In genomic region chr3:12375572-12375971, GRCh38 we compare ENCODE assay signal across 2 cellular contexts.
TF ChIP-seq lines count a peak whose summit lies in the region.

No MANE protein-coding gene starts in this region.

TF ChIP-seq in IMR-90, 13 proteins besides CTCF, POLR2A, EP300 and RAD21 (continued from another document):
- no peak for TF ChIP-seq CEBPB (IDR thresholded peaks at IDR 0.05; ENCODE audit: low read depth, low read length)
- TF ChIP-seq, protein P1, sequence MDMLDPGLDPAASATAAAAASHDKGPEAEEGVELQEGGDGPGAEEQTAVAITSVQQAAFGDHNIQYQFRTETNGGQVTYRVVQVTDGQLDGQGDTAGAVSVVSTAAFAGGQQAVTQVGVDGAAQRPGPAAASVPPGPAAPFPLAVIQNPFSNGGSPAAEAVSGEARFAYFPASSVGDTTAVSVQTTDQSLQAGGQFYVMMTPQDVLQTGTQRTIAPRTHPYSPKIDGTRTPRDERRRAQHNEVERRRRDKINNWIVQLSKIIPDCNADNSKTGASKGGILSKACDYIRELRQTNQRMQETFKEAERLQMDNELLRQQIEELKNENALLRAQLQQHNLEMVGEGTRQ (IDR thresholded peaks at IDR 0.05; ENCODE audit: low read depth, low read length), result no peak
- TF ChIP-seq MXI1 (IDR thresholded peaks at IDR 0.05; ENCODE audit: borderline replicate concordance, low read depth, low read length), result no peak
TF ChIP-seq in IMR-90: peak in this region for 0.

TF ChIP-seq in GM12878, 131 proteins besides CTCF, POLR2A, EP300 and RAD21:
- TF ChIP-seq PKNOX1 (IDR thresholded peaks at IDR 0.05), result no peak
- no peak for TF ChIP-seq JUND (IDR thresholded peaks at IDR 0.05; ENCODE audit: low read depth, low read length)
- TF ChIP-seq NFXL1 (IDR thresholded peaks at IDR 0.05; ENCODE audit: borderline replicate concordance), result no peak
- TF ChIP-seq KLF5 (IDR thresholded peaks at IDR 0.05; ENCODE audit: partially characterized antibody), result no peak
- no peak for TF ChIP-seq ASH2L (IDR thresholded peaks at IDR 0.05; ENCODE audit: borderline replicate concordance, low read depth)
- TF ChIP-seq NFIC (IDR thresholded peaks at IDR 0.05; ENCODE audit: low read depth, low read length), result no peak
- no peak for TF ChIP-seq NFYA (IDR thresholded peaks at IDR 0.05; ENCODE audit: borderline replicate concordance, low read depth, low read length)
- TF ChIP-seq TAF1 (IDR thresholded peaks at IDR 0.05; ENCODE audit: borderline replicate concordance, low read depth, low read length), result no peak
- TF ChIP-seq, protein P2, sequence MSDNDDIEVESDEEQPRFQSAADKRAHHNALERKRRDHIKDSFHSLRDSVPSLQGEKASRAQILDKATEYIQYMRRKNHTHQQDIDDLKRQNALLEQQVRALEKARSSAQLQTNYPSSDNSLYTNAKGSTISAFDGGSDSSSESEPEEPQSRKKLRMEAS (IDR thresholded peaks at IDR 0.05; ENCODE audit: low read depth, low read length), result no peak
- TF ChIP-seq ZNF622 (IDR thresholded peaks at IDR 0.05), result no peak
- TF ChIP-seq ESRRA (IDR thresholded peaks at IDR 0.05; ENCODE audit: low read length), result no peak
- TF ChIP-seq ZBTB40 (IDR thresholded peaks at IDR 0.05; ENCODE audit: borderline replicate concordance), result no peak
- TF ChIP-seq STAT1 (conservative IDR thresholded peaks at IDR 0.05), result no peak
TF ChIP-seq in GM12878: peak in this region for 0.
